Comparison of ENCODE assay signal across 1 cellular context in the genomic region with DNA sequence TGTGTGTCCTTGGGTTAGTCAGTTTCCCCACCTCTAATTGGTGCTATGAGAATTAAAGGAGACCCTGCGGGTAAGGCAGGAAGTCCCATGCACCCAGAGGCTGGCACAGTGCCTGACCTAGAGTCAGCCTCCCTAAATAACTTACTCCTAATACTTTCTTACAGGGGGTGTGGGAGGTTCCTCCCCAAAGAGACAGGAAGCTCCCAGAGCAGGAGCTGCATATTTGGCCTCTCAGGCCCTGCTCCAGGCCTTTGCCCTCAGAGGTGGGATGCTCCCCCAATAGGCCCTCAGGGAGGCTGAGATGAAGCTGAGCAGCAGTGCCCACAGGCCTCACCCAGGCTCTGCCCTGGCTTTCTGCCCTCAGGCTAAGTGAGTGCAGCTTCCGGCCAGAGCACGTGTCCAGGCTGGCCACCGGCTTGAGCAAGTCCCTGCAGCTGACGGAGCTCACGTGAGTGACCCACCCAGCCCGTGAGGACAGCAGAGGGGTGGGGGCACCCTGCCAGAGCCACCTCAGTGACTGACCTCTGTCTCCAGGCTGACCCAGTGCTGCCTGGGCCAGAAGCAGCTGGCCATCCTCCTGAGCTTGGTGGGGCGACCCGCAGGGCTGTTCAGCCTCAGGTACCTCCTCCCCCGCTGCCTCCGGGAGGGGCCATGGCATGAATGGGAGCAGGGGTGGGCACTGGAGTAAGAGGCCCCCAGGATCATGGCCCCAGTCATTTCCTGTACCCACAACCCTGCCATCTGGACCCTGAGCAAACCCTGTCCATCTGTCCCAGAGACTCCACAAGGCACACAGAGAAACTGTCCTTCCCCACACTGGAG.
TF ChIP-seq lines count a peak whose summit lies in the region.

No MANE protein-coding gene starts in this region.

TF ChIP-seq in K562, 482 proteins besides CTCF, POLR2A, EP300 and RAD21 (continued from another document):
- TF ChIP-seq, protein P1, sequence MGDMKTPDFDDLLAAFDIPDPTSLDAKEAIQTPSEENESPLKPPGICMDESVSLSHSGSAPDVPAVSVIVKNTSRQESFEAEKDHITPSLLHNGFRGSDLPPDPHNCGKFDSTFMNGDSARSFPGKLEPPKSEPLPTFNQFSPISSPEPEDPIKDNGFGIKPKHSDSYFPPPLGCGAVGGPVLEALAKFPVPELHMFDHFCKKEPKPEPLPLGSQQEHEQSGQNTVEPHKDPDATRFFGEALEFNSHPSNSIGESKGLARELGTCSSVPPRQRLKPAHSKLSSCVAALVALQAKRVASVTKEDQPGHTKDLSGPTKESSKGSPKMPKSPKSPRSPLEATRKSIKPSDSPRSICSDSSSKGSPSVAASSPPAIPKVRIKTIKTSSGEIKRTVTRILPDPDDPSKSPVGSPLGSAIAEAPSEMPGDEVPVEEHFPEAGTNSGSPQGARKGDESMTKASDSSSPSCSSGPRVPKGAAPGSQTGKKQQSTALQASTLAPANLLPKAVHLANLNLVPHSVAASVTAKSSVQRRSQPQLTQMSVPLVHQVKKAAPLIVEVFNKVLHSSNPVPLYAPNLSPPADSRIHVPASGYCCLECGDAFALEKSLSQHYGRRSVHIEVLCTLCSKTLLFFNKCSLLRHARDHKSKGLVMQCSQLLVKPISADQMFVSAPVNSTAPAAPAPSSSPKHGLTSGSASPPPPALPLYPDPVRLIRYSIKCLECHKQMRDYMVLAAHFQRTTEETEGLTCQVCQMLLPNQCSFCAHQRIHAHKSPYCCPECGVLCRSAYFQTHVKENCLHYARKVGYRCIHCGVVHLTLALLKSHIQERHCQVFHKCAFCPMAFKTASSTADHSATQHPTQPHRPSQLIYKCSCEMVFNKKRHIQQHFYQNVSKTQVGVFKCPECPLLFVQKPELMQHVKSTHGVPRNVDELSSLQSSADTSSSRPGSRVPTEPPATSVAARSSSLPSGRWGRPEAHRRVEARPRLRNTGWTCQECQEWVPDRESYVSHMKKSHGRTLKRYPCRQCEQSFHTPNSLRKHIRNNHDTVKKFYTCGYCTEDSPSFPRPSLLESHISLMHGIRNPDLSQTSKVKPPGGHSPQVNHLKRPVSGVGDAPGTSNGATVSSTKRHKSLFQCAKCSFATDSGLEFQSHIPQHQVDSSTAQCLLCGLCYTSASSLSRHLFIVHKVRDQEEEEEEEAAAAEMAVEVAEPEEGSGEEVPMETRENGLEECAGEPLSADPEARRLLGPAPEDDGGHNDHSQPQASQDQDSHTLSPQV (IDR thresholded peaks at IDR 0.05): peak; percentile 27; the same call in 1 of the 2 replicates
- TF ChIP-seq DMBX1 (CRISPR knock-in tag; IDR thresholded peaks at IDR 0.05; ENCODE audit: borderline replicate concordance): 0 out of 2 replicates have a peak, but pooled peaks have one; percentile 32
- TF ChIP-seq, protein P2, sequence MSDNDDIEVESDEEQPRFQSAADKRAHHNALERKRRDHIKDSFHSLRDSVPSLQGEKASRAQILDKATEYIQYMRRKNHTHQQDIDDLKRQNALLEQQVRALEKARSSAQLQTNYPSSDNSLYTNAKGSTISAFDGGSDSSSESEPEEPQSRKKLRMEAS (CRISPR knock-in tag; IDR thresholded peaks at IDR 0.05): peak; percentile 16; the same call in 1 of the 2 replicates
- peak; percentile 74 for TF ChIP-seq BHLHE40 (IDR thresholded peaks at IDR 0.05; ENCODE audit: low read length)
- 0 out of 2 replicates have a peak, but pooled peaks have one; percentile 56 for TF ChIP-seq HDGF (IDR thresholded peaks at IDR 0.05)
- peak; percentile 32; the same call in 1 of the 2 replicates for TF ChIP-seq RBFOX2 (IDR thresholded peaks at IDR 0.05; ENCODE audit: low read depth, low read length)
- TF ChIP-seq ZNF584 (CRISPR knock-in tag; IDR thresholded peaks at IDR 0.05; ENCODE audit: low read depth): peak; percentile 52; the same call in 1 of the 2 replicates
- TF ChIP-seq ZNF436 (CRISPR knock-in tag; IDR thresholded peaks at IDR 0.05): no peak
- peak; percentile 65 for TF ChIP-seq SMAD4 (CRISPR knock-in tag; conservative IDR thresholded peaks at IDR 0.05)
- no peak for TF ChIP-seq TARDBP (IDR thresholded peaks at IDR 0.05)
- no peak for TF ChIP-seq NR4A1 (CRISPR knock-in tag; IDR thresholded peaks at IDR 0.05)
- TF ChIP-seq NR4A1 (tag; IDR thresholded peaks at IDR 0.05): 0 out of 2 replicates have a peak, but pooled peaks have one; percentile 48
- 0 out of 2 replicates have a peak, but pooled peaks have one; percentile 16 for TF ChIP-seq L3MBTL2 (IDR thresholded peaks at IDR 0.05)
- TF ChIP-seq, protein P3, sequence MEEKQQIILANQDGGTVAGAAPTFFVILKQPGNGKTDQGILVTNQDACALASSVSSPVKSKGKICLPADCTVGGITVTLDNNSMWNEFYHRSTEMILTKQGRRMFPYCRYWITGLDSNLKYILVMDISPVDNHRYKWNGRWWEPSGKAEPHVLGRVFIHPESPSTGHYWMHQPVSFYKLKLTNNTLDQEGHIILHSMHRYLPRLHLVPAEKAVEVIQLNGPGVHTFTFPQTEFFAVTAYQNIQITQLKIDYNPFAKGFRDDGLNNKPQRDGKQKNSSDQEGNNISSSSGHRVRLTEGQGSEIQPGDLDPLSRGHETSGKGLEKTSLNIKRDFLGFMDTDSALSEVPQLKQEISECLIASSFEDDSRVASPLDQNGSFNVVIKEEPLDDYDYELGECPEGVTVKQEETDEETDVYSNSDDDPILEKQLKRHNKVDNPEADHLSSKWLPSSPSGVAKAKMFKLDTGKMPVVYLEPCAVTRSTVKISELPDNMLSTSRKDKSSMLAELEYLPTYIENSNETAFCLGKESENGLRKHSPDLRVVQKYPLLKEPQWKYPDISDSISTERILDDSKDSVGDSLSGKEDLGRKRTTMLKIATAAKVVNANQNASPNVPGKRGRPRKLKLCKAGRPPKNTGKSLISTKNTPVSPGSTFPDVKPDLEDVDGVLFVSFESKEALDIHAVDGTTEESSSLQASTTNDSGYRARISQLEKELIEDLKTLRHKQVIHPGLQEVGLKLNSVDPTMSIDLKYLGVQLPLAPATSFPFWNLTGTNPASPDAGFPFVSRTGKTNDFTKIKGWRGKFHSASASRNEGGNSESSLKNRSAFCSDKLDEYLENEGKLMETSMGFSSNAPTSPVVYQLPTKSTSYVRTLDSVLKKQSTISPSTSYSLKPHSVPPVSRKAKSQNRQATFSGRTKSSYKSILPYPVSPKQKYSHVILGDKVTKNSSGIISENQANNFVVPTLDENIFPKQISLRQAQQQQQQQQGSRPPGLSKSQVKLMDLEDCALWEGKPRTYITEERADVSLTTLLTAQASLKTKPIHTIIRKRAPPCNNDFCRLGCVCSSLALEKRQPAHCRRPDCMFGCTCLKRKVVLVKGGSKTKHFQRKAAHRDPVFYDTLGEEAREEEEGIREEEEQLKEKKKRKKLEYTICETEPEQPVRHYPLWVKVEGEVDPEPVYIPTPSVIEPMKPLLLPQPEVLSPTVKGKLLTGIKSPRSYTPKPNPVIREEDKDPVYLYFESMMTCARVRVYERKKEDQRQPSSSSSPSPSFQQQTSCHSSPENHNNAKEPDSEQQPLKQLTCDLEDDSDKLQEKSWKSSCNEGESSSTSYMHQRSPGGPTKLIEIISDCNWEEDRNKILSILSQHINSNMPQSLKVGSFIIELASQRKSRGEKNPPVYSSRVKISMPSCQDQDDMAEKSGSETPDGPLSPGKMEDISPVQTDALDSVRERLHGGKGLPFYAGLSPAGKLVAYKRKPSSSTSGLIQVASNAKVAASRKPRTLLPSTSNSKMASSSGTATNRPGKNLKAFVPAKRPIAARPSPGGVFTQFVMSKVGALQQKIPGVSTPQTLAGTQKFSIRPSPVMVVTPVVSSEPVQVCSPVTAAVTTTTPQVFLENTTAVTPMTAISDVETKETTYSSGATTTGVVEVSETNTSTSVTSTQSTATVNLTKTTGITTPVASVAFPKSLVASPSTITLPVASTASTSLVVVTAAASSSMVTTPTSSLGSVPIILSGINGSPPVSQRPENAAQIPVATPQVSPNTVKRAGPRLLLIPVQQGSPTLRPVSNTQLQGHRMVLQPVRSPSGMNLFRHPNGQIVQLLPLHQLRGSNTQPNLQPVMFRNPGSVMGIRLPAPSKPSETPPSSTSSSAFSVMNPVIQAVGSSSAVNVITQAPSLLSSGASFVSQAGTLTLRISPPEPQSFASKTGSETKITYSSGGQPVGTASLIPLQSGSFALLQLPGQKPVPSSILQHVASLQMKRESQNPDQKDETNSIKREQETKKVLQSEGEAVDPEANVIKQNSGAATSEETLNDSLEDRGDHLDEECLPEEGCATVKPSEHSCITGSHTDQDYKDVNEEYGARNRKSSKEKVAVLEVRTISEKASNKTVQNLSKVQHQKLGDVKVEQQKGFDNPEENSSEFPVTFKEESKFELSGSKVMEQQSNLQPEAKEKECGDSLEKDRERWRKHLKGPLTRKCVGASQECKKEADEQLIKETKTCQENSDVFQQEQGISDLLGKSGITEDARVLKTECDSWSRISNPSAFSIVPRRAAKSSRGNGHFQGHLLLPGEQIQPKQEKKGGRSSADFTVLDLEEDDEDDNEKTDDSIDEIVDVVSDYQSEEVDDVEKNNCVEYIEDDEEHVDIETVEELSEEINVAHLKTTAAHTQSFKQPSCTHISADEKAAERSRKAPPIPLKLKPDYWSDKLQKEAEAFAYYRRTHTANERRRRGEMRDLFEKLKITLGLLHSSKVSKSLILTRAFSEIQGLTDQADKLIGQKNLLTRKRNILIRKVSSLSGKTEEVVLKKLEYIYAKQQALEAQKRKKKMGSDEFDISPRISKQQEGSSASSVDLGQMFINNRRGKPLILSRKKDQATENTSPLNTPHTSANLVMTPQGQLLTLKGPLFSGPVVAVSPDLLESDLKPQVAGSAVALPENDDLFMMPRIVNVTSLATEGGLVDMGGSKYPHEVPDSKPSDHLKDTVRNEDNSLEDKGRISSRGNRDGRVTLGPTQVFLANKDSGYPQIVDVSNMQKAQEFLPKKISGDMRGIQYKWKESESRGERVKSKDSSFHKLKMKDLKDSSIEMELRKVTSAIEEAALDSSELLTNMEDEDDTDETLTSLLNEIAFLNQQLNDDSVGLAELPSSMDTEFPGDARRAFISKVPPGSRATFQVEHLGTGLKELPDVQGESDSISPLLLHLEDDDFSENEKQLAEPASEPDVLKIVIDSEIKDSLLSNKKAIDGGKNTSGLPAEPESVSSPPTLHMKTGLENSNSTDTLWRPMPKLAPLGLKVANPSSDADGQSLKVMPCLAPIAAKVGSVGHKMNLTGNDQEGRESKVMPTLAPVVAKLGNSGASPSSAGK (IDR thresholded peaks at IDR 0.05): peak; percentile 45; the same call in 1 of the 2 replicates
- TF ChIP-seq, protein P4, sequence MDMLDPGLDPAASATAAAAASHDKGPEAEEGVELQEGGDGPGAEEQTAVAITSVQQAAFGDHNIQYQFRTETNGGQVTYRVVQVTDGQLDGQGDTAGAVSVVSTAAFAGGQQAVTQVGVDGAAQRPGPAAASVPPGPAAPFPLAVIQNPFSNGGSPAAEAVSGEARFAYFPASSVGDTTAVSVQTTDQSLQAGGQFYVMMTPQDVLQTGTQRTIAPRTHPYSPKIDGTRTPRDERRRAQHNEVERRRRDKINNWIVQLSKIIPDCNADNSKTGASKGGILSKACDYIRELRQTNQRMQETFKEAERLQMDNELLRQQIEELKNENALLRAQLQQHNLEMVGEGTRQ (CRISPR knock-in tag; IDR thresholded peaks at IDR 0.05): peak; percentile 9; the same call in 1 of the 2 replicates
- 0 out of 2 replicates have a peak, but pooled peaks have one; percentile 27 for TF ChIP-seq CXXC5 (CRISPR knock-in tag; IDR thresholded peaks at IDR 0.05)
- no peak for TF ChIP-seq NONO (IDR thresholded peaks at IDR 0.05; ENCODE audit: low read depth in 2 of 2, low read length in 1 of 2)
- TF ChIP-seq, protein P5, sequence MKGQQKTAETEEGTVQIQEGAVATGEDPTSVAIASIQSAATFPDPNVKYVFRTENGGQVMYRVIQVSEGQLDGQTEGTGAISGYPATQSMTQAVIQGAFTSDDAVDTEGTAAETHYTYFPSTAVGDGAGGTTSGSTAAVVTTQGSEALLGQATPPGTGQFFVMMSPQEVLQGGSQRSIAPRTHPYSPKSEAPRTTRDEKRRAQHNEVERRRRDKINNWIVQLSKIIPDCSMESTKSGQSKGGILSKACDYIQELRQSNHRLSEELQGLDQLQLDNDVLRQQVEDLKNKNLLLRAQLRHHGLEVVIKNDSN (CRISPR knock-in tag; IDR thresholded peaks at IDR 0.05): peak; percentile 39
- TF ChIP-seq PTBP1 (IDR thresholded peaks at IDR 0.05; ENCODE audit: low read depth, low read length): no peak
TF ChIP-seq in K562: peak in this region for 15.
